ENCODE assay signal across 8 cellular contexts in genomic region chr1:55213029-55213884, GRCh38. TPM values are rescaled to one million over a fixed set of nuclear protein-coding genes. Genes with fewer than 3 reads are reported as not detected.
DNase-seq lines count a peak whose midpoint lies in the region; TF ChIP-seq lines count a peak whose summit lies in the region.

No MANE protein-coding gene starts in this region.

- H3K27me3 ChIP-seq in breast epithelium (no peaks in the 10 kb centered on the region), muscle layer of colon (ENCODE audit: control insufficient read depth in 1 of 2, insufficient read depth in 2 of 2, low read length in 2 of 2) (no peaks in the 10 kb centered on the region)

- H3K9me3 ChIP-seq in breast epithelium = no peaks in the 10 kb centered on the region
- no peaks in the 10 kb centered on the region for H3K9me3 ChIP-seq in muscle layer of colon (ENCODE audit: low read length)

- peaks cover 0 to 5% (median 0%) of the 10 kb centered on the region in 3 donors for H3K27me3 Mint-ChIP-seq in CD14-positive monocyte (ENCODE audit: low read depth in 3 of 3)

- H3K36me3 Mint-ChIP-seq in CD14-positive monocyte = peaks cover 0 to 2% of the 10 kb centered on the region in 2 donors

- no peaks in the 10 kb centered on the region for H3K9me3 Mint-ChIP-seq in CD14-positive monocyte

- no peak for TF ChIP-seq POLR2A in breast epithelium (IDR thresholded peaks at IDR 0.05)

- intact Hi-C loops in CD14-positive monocyte (cut with micrococcal nuclease) = loop anchor here in 1 of 2 donors (10.0 kb wide), 1 partner anchor 62 kb away; no protein-coding TSS in a partner anchor
- intact Hi-C loops in breast epithelium (cut with DNase I; ENCODE audit: low total_unique reads) = no loop called here

- peak overlapping the region in 6 of 7 donors; percentile 34 to 92 (median 87) for H3K27ac Mint-ChIP-seq in CD14-positive monocyte

- peak overlapping the region; percentile 95 to 99 for H3K4me3 Mint-ChIP-seq in CD14-positive monocyte

- no peak for DNase-seq in CD14-positive monocyte (ENCODE audit: low spot score)
- peak; percentile 26 for DNase-seq in KG1 (lab: John Stamatoyannopoulos, UW)
- DNase-seq in breast epithelium (ENCODE audit: low spot score in 2 of 2) = no peak
- DNase-seq in LoVo (ENCODE audit: low spot score) = no peak
- no peak for DNase-seq in NCI-H2196 treated with DMSO at 0.1 percent for 48 hours (lab: John Stamatoyannopoulos, UW; ENCODE audit: unreplicated experiment)
- DNase-seq in islet precursor cell = no peak
- DNase-seq in NCI-H187 treated with DMSO at 0.1 percent for 48 hours (lab: John Stamatoyannopoulos, UW) = no peak

- H3K27ac ChIP-seq in breast epithelium = peak overlapping the region; percentile 96 to 97
- H3K27ac ChIP-seq in muscle layer of colon (ENCODE audit: low read depth, low read length) = peak overlapping the region; percentile 89

- TF ChIP-seq CTCF in CD14-positive monocyte (IDR thresholded peaks at IDR 0.05) (no peak), breast epithelium (IDR thresholded peaks at IDR 0.05) (no peak)

- H3K4me3 ChIP-seq in breast epithelium (peak overlapping the region; percentile 65 to 98 (median 86)), muscle layer of colon (ENCODE audit: low read depth in 1 of 2, low read length in 2 of 2) (peak overlapping the region; percentile 86 to 93)

- peaks cover 82% of the 10 kb centered on the region for H3K4me1 Mint-ChIP-seq in CD14-positive monocyte

- peak overlapping the region; percentile 82 for H3K9ac ChIP-seq in muscle layer of colon (ENCODE audit: low read length)

- H3K36me3 ChIP-seq in breast epithelium (no peaks in the 10 kb centered on the region), muscle layer of colon (ENCODE audit: insufficient read depth, low read length) (no peaks in the 10 kb centered on the region)

- H3K4me1 ChIP-seq in breast epithelium (no peaks in the 10 kb centered on the region), muscle layer of colon (ENCODE audit: insufficient read depth, low read length) (peaks cover 51% of the 10 kb centered on the region)

RNA-seq across cellular contexts. Expression of gene USP24, which starts 1.9 kb away (rescaled TPM):
- 1 to 10 TPM; 1.1 to 2.1 TPM for polyA plus RNA-seq in CD14-positive monocyte
- total RNA-seq in breast epithelium = 100 to 1,000 TPM in 1 of 3 donors, 10 to 100 TPM in 2; 51.5 to 103 (median 77.3) TPM
